Comparison of ENCODE assay signal across 23 cellular contexts in genomic region chr7:75579899-75580298, GRCh38.
"Had no signal": no experiment of that assay in that cellular context is flagged by ENCODE, and none has a peak within 500 bp of the region (broad histone marks: within the 10 kb centered on the region; RNA-seq: fewer than 3 reads in every experiment).

No MANE protein-coding gene starts in this region.

- ATAC-seq: effector memory CD8-positive, alpha-beta T cell; mucosa of descending colon; natural killer cell treated with Interleukin-12 subunit alpha and Interleukin-12 subunit beta and Interleukin-15 and Interleukin-18, amount 100 ng/mL, for 72 hours; pancreas; right lobe of liver; stimulated activated naive CD8-positive, alpha-beta T cell treated with anti-CD3 and anti-CD28 coated beads, Interleukin-15, amount 100 ng/mL, for 72 hours had no signal

- DNase-seq: cortex of kidney; effector memory CD8-positive, alpha-beta T cell; erythroblast; gastrocnemius medialis; head of caudate nucleus; mesenchymal stem cell; mucosa of descending colon; naive B cell; right lobe of liver; small intestine; stimulated activated CD4-positive, alpha-beta T cell treated with anti-CD3 and anti-CD28 coated beads, Interleukin-15, amount 100 ng/mL, for 24 hours; stimulated activated CD4-positive, alpha-beta T cell treated with anti-CD3 and anti-CD28 coated beads, Interleukin-2, amount 100 ng/mL, for 48 hours; stimulated activated naive CD4-positive, alpha-beta T cell; stimulated activated naive CD8-positive, alpha-beta T cell treated with anti-CD3 and anti-CD28 coated beads, Interleukin-15, amount 100 ng/mL, for 72 hours; transverse colon had no signal

- H3K4me1 ChIP-seq: gastrocnemius medialis, pancreas, right lobe of liver, suprapubic skin, transverse colon had no signal

- FAIRE-seq: endometrium, keratinocyte, pancreas, small intestine had no signal

- H3K9me3 Mint-ChIP-seq: effector memory CD8-positive, alpha-beta T cell; mesothelial cell of epicardium; naive B cell; natural killer cell treated with Interleukin-12 subunit alpha and Interleukin-12 subunit beta and Interleukin-15 and Interleukin-18, amount 100 ng/mL, for 72 hours; neural crest cell; stimulated activated naive CD8-positive, alpha-beta T cell treated with anti-CD3 and anti-CD28 coated beads, Interleukin-15, amount 100 ng/mL, for 72 hours had no signal

- H3K4me3 Mint-ChIP-seq: effector memory CD8-positive, alpha-beta T cell; mesothelial cell of epicardium; naive B cell; natural killer cell treated with Interleukin-12 subunit alpha and Interleukin-12 subunit beta and Interleukin-15 and Interleukin-18, amount 100 ng/mL, for 72 hours; neural crest cell; stimulated activated naive CD8-positive, alpha-beta T cell treated with anti-CD3 and anti-CD28 coated beads, Interleukin-15, amount 100 ng/mL, for 72 hours had no signal

- H3K27me3 Mint-ChIP-seq: effector memory CD8-positive, alpha-beta T cell; naive B cell; natural killer cell treated with Interleukin-12 subunit alpha and Interleukin-12 subunit beta and Interleukin-15 and Interleukin-18, amount 100 ng/mL, for 72 hours; stimulated activated naive CD8-positive, alpha-beta T cell treated with anti-CD3 and anti-CD28 coated beads, Interleukin-15, amount 100 ng/mL, for 72 hours had no signal

- H3K36me3 Mint-ChIP-seq: naive B cell; natural killer cell treated with Interleukin-12 subunit alpha and Interleukin-12 subunit beta and Interleukin-15 and Interleukin-18, amount 100 ng/mL, for 72 hours had no signal

- H3K4me1 Mint-ChIP-seq: naive B cell; neural crest cell; stimulated activated naive CD8-positive, alpha-beta T cell treated with anti-CD3 and anti-CD28 coated beads, Interleukin-15, amount 100 ng/mL, for 72 hours had no signal

- H3K4me3 ChIP-seq: gastrocnemius medialis, mucosa of descending colon, pancreas, right lobe of liver, suprapubic skin, transverse colon had no signal

- H3K9me3 ChIP-seq: gastrocnemius medialis, mucosa of descending colon, neutrophil, pancreas, right lobe of liver, suprapubic skin, transverse colon had no signal

- H3K27ac Mint-ChIP-seq: effector memory CD8-positive, alpha-beta T cell; mesothelial cell of epicardium; naive B cell; natural killer cell treated with Interleukin-12 subunit alpha and Interleukin-12 subunit beta and Interleukin-15 and Interleukin-18, amount 100 ng/mL, for 72 hours had no signal

- H3K36me3 ChIP-seq: pancreas, transverse colon had no signal

- H3K27me3 ChIP-seq: gastrocnemius medialis, neutrophil, pancreas, right lobe of liver, suprapubic skin, transverse colon had no signal

- H3K27ac ChIP-seq: gastrocnemius medialis, neutrophil, pancreas, right lobe of liver, suprapubic skin, transverse colon had no signal
